ENCODE assay signal across 9 cellular contexts in the genomic region with DNA sequence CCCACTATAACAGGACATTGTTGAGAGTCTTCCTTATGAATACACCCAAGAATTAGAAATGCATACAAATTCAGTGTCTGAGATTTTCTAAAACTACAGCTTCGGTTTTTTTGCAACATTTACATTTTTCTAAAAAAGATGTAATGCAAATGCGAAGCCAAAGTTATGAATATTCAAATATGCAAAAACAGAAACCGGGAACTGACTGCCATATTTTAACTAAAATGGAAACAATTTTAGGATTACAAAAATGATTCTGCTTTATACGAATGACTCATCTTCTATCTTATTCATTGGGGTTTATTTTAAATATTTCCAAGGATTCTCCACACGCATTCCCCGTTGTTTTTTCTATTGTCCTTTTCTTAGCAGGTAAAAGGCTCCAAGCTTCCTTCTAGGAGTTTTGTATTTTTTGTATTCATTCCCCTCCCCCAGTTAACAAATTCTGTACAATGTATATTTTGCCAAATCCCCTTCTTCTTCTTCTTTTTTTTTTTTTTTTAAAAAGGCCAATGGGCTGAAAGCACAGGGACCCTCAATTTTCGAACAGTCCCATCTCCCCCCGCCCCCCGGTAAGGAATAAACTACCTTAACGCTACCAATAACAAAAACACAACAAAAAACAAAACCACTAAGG. TPM values are rescaled to one million over a fixed set of nuclear protein-coding genes. Genes with fewer than 3 reads are reported as not detected.
A peak's percentile ranks its signal among the peaks of the same experiment; 100 is the strongest.
DNase-seq lines count a peak whose midpoint lies in the region; ATAC-seq and TF ChIP-seq lines count a peak whose summit lies in the region.
"Had no signal": no experiment of that assay in that cellular context is flagged by ENCODE, and none has a peak within 500 bp of the region (broad histone marks: within the 10 kb centered on the region; RNA-seq: fewer than 3 reads in every experiment).

No MANE protein-coding gene starts in this region.

- peak overlapping the region; percentile 91 for H3K4me2 ChIP-seq in BLaER1
- peak overlapping the region; percentile 88 for H3K4me2 ChIP-seq in KMS-11

- CTCF ChIA-PET in naive thymus-derived CD4-positive, alpha-beta T cell (lab: Charles Lee): interaction anchor here (0.6 to 1.9 kb wide), 10 partner anchors 12 to 1989 kb away, joined by 3 to 10 read pairs (median 4); no protein-coding TSS in a partner anchor

- H3K4me1 ChIP-seq in BLaER1 (peaks cover 39% of the 10 kb centered on the region), KMS-11 (ENCODE audit: low read depth, poor library complexity, severe bottlenecking) (peaks cover 43% of the 10 kb centered on the region)
- peaks cover 19 to 31% of the 10 kb centered on the region in 2 donors for H3K4me1 ChIP-seq in naive thymus-derived CD4-positive, alpha-beta T cell (ENCODE audit: control insufficient read depth in 2 of 2, insufficient read depth in 2 of 2, low read length in 2 of 2)

- DNase-seq in central memory CD8-positive, alpha-beta T cell (ENCODE audit: low spot score in 2 of 2): no peak
- peak in 2 of 9 donors; percentile 9 to 10 for DNase-seq in naive thymus-derived CD4-positive, alpha-beta T cell
- DNase-seq in NCI-H146 (lab: John Stamatoyannopoulos, UW): no peak
- no peak for DNase-seq in EL
- no peak for DNase-seq in SHP77 (lab: John Stamatoyannopoulos, UW)

- peaks cover 36% of the 10 kb centered on the region for H3K36me3 Mint-ChIP-seq in central memory CD8-positive, alpha-beta T cell (ENCODE audit: insufficient read depth)
- peaks cover 10 to 28% (median 12%) of the 10 kb centered on the region in 5 donors for H3K36me3 Mint-ChIP-seq in naive thymus-derived CD4-positive, alpha-beta T cell

- H3K4me3 ChIP-seq in BLaER1 (peak overlapping the region; percentile 95), KMS-11 (IDR thresholded peaks at IDR 0.05; ENCODE audit: insufficient read depth, low read depth, low read length) (peak overlapping the region; percentile 35)
- H3K4me3 ChIP-seq in naive thymus-derived CD4-positive, alpha-beta T cell (ENCODE audit: low read length): peak overlapping the region; percentile 94

- H3K27ac ChIP-seq in BLaER1 (peak overlapping the region; percentile 84), KMS-11 (peak overlapping the region; percentile 34)
- peak overlapping the region; percentile 80 for H3K27ac ChIP-seq in naive thymus-derived CD4-positive, alpha-beta T cell (ENCODE audit: low read depth, low read length)

- H3K9ac ChIP-seq in BLaER1: peak overlapping the region; percentile 91
- peak overlapping the region; percentile 62 for H3K9ac ChIP-seq in KMS-11

- H3K9me3 Mint-ChIP-seq in central memory CD8-positive, alpha-beta T cell: no peaks in the 10 kb centered on the region
- peaks cover 0 to 3% (median 0%) of the 10 kb centered on the region in 11 donors for H3K9me3 Mint-ChIP-seq in naive thymus-derived CD4-positive, alpha-beta T cell

- no peak for TF ChIP-seq CTCF in KMS-11 (conservative IDR thresholded peaks at IDR 0.05; ENCODE audit: low read depth, low read length)

- intact Hi-C loops in naive thymus-derived CD4-positive, alpha-beta T cell (cut with micrococcal nuclease): loop anchor here (1.0 to 10.0 kb wide), 18 partner anchors 44 to 1930 kb away; a partner anchor contains a TSS

- H2AFZ ChIP-seq in KMS-11 (ENCODE audit: low read depth): peak overlapping the region; percentile 96

- H3K4me3 Mint-ChIP-seq in central memory CD8-positive, alpha-beta T cell: peak overlapping the region; percentile 98
- peak overlapping the region; percentile 89 to 100 (median 100) for H3K4me3 Mint-ChIP-seq in naive thymus-derived CD4-positive, alpha-beta T cell

- peaks cover 45% of the 10 kb centered on the region for H3K4me1 Mint-ChIP-seq in central memory CD8-positive, alpha-beta T cell
- peaks cover 22 to 57% (median 51%) of the 10 kb centered on the region in 7 donors for H3K4me1 Mint-ChIP-seq in naive thymus-derived CD4-positive, alpha-beta T cell

- no peaks in the 10 kb centered on the region for H3K9me3 ChIP-seq in BLaER1
- H3K9me3 ChIP-seq in naive thymus-derived CD4-positive, alpha-beta T cell (ENCODE audit: control insufficient read depth in 2 of 3, low read length in 3 of 3): no peaks in the 10 kb centered on the region

- H4K20me1 ChIP-seq in BLaER1 (peaks cover 46% of the 10 kb centered on the region), KMS-11 (ENCODE audit: insufficient read depth) (no peaks in the 10 kb centered on the region)

- no peaks in the 10 kb centered on the region for H3K27me3 Mint-ChIP-seq in central memory CD8-positive, alpha-beta T cell
- peaks cover 0 to 21% (median 0%) of the 10 kb centered on the region in 5 donors for H3K27me3 Mint-ChIP-seq in naive thymus-derived CD4-positive, alpha-beta T cell

- H3K27me3 ChIP-seq in BLaER1: no peaks in the 10 kb centered on the region
- H3K27me3 ChIP-seq in KMS-11 (ENCODE audit: insufficient read depth, low read depth): no peaks in the 10 kb centered on the region
- no peaks in the 10 kb centered on the region for H3K27me3 ChIP-seq in naive thymus-derived CD4-positive, alpha-beta T cell (ENCODE audit: control insufficient read depth in 2 of 2, insufficient read depth in 2 of 2, low read length in 2 of 2)

- POLR2A ChIA-PET in naive thymus-derived CD4-positive, alpha-beta T cell (lab: Charles Lee): interaction anchor here (0.7 to 3.0 kb wide), 5 partner anchors 14 to 1631 kb away, joined by 3 to 10 read pairs (median 3); a partner anchor contains a TSS

- no peak for ATAC-seq in central memory CD8-positive, alpha-beta T cell (replicated peaks; ENCODE audit: extremely low read depth, poor library complexity, severe bottlenecking)
- ATAC-seq in naive thymus-derived CD4-positive, alpha-beta T cell: no peak
- ATAC-seq in GM19463 (IDR thresholded peaks at IDR 0.05; ENCODE audit: unreplicated experiment): no peak

- H3K36me3 ChIP-seq in BLaER1 (peaks cover 19% of the 10 kb centered on the region), KMS-11 (ENCODE audit: insufficient read depth) (peaks cover 9% of the 10 kb centered on the region; the same call in 1 of the 2 replicates)
- H3K36me3 ChIP-seq in naive thymus-derived CD4-positive, alpha-beta T cell (ENCODE audit: control insufficient read depth in 2 of 3, insufficient read depth in 3 of 3, low read length in 3 of 3): peaks cover 9 to 13% (median 10%) of the 10 kb centered on the region in 3 experiments

- peak overlapping the region; percentile 50 for H3K27ac Mint-ChIP-seq in central memory CD8-positive, alpha-beta T cell (ENCODE audit: low read depth)
- H3K27ac Mint-ChIP-seq in naive thymus-derived CD4-positive, alpha-beta T cell: peak overlapping the region; percentile 37 to 99 (median 90)

- H3K79me2 ChIP-seq in KMS-11 (ENCODE audit: insufficient read depth, low read depth): peaks cover 51% of the 10 kb centered on the region

RNA-seq across cellular contexts. Expression of a gene that starts 1.0 kb away (rescaled TPM):
- total RNA-seq in naive thymus-derived CD4-positive, alpha-beta T cell: 100 to 1,000 TPM in 3 of 5 experiments, 10 to 100 TPM in 2; 49.9 to 252 (median 105) TPM
- polyA plus RNA-seq in naive thymus-derived CD4-positive, alpha-beta T cell: 100 to 1,000 TPM; 225 to 525 TPM

RNA-seq across cellular contexts. Expression of a gene that starts 18.6 kb away (rescaled TPM):
- total RNA-seq in naive thymus-derived CD4-positive, alpha-beta T cell: not detected
- under 1 TPM in 1 of 2 donors, not detected in 1; 0.19 TPM for polyA plus RNA-seq in naive thymus-derived CD4-positive, alpha-beta T cell
- total RNA-seq: myocyte had no signal

RNA-seq across cellular contexts. Expression of a gene that starts 44.3 kb away (rescaled TPM):
- 100 to 1,000 TPM in 1 of 5 experiments, 10 to 100 TPM in 2, 1 to 10 TPM in 2; 2.2 to 145 (median 15.2) TPM for total RNA-seq in naive thymus-derived CD4-positive, alpha-beta T cell
- 1 to 10 TPM in 1 of 2 donors, under 1 TPM in 1; 0.43 to 3.8 TPM for polyA plus RNA-seq in naive thymus-derived CD4-positive, alpha-beta T cell
- total RNA-seq: myocyte had no signal

Comparison
In these comparisons a context has a peak if more than half of its experiments do, and no peak if none do; other contexts are left out.
1. H3K27ac ChIP-seq: peak in every context shown above with its lines; median percentile 84 in BLaER1; 80 in naive thymus-derived CD4-positive, alpha-beta T cell; 34 in KMS-11.
2. H3K4me3 ChIP-seq: peak in every context shown above with its lines; median percentile 95 in BLaER1; 94 in naive thymus-derived CD4-positive, alpha-beta T cell; 35 in KMS-11.